ENCODE assay signal across 1 cellular context in genomic region chr18:75697493-75697892, GRCh38.
TF ChIP-seq lines count a peak whose summit lies in the region.

No MANE protein-coding gene starts in this region.

TF ChIP-seq in neural cell, 6 proteins besides CTCF, POLR2A, EP300 and RAD21 (continued from another document):
- TF ChIP-seq EZH2 (IDR thresholded peaks at IDR 0.05; ENCODE audit: borderline replicate concordance, insufficient read depth, low read length, poor library complexity, severe bottlenecking) = no peak
